8 cellular contexts compared by ENCODE assay signal in the genomic region with DNA sequence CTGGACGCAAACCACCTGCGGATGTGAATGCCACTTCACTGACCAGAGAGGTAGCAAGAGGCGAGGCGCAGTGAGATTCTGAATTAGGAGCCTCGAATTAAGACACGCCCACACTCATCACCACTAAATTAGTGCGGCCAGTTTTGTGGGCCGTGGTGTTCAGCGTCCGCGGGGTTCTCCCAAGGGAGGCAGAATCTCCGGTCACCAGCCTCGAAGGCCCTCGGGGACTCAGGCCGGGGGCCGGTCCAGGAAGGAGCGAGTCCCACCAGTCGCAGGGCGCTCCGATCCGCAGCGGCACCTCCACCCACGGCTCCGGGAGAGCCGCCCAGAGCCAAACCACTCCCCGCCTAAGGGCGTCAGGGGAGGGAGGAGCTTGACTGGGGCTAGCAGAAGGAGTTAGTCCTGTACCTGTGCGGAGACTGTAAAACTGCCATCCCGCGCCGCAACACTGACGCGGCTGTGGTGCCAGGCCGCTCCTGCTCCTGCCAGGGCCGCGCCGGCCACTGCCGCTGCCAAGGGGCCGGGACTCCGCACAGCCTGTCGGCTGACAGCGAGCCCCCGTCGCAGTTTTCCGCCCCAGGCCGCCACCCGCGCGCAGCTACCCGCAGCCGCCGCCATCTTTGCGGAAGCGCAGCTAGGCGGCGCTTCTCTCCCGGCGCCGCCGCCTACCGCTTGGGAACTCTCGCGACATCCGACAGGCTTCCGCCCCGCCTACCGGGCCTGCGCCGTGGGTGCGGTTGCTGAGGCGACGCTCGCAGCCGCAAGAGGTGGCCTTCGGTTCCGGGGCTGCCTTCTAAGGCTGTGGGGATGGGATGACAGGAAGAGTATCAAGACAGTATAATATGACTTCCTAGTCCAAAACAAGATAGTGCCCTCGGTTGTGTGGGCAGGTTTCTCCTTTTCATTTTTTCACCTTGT. TPM values are rescaled to one million over a fixed set of nuclear protein-coding genes. Genes with fewer than 3 reads are reported as not detected.
A peak's percentile ranks its signal among the peaks of the same experiment; 100 is the strongest.
DNase-seq lines count a peak whose midpoint lies in the region; ATAC-seq and TF ChIP-seq lines count a peak whose summit lies in the region.

A gene with protein sequence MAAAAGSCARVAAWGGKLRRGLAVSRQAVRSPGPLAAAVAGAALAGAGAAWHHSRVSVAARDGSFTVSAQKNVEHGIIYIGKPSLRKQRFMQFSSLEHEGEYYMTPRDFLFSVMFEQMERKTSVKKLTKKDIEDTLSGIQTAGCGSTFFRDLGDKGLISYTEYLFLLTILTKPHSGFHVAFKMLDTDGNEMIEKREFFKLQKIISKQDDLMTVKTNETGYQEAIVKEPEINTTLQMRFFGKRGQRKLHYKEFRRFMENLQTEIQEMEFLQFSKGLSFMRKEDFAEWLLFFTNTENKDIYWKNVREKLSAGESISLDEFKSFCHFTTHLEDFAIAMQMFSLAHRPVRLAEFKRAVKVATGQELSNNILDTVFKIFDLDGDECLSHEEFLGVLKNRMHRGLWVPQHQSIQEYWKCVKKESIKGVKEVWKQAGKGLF (minus strand): TSS at position 640 of the 918 bp plus-strand sequence. CDS start 22 bp downstream, at position 618.

- TF ChIP-seq CTCF in MM.1S (IDR thresholded peaks at IDR 0.05; ENCODE audit: low read length): no peak
- TF ChIP-seq CTCF in foreskin keratinocyte (conservative IDR thresholded peaks at IDR 0.05): peak; percentile 30
- no peak for TF ChIP-seq CTCF in neural progenitor cell (IDR thresholded peaks at IDR 0.05)

- H3K4me2 ChIP-seq in MM.1S (ENCODE audit: low read depth, low read length) (peak within 1 kb of the TSS; percentile 71), neural progenitor cell (peak within 1 kb of the TSS; percentile 87)

- H3K4me3 ChIP-seq in HAP-1 (peak within 1 kb of the TSS; percentile 78), MM.1S (ENCODE audit: low read length) (peak within 1 kb of the TSS; percentile 76), SJCRH30 (peak within 1 kb of the TSS; percentile 93), neural progenitor cell (peak within 1 kb of the TSS; percentile 76)

- H3F3A ChIP-seq in MM.1S (ENCODE audit: insufficient read depth, low read length) (no peaks in the 10 kb centered on the region), neural progenitor cell (ENCODE audit: low read depth) (peaks cover 9% of the 10 kb centered on the region)

- H3K4me1 ChIP-seq in HAP-1: peaks cover 6% of the 10 kb centered on the region
- no peaks in the 10 kb centered on the region for H3K4me1 ChIP-seq in MM.1S (ENCODE audit: low read length)
- H3K4me1 ChIP-seq in SJCRH30: no peaks in the 10 kb centered on the region
- H3K4me1 ChIP-seq in foreskin keratinocyte: no peaks in the 10 kb centered on the region
- H3K4me1 ChIP-seq in neural progenitor cell: peaks cover 4% of the 10 kb centered on the region

- H3K36me3 ChIP-seq in HAP-1 (replicated peaks) (no peaks in the 10 kb centered on the region), MM.1S (replicated peaks; ENCODE audit: insufficient read depth, low read length) (no peaks in the 10 kb centered on the region), SJCRH30 (peaks cover 8% of the 10 kb centered on the region; the same call in 1 of the 2 replicates), neural progenitor cell (peaks cover 3% of the 10 kb centered on the region)

- H3K4me3 Mint-ChIP-seq in neural progenitor cell: peak within 1 kb of the TSS; percentile 95

- H3K27me3 ChIP-seq in HAP-1 (ENCODE audit: low read depth) (no peaks in the 10 kb centered on the region), MM.1S (replicated peaks; ENCODE audit: insufficient read depth, low read length) (no peaks in the 10 kb centered on the region), SJCRH30 (no peaks in the 10 kb centered on the region), foreskin keratinocyte (no peaks in the 10 kb centered on the region), neural progenitor cell (peaks cover 27% of the 10 kb centered on the region)

- H3K27ac ChIP-seq in MM.1S (ENCODE audit: low read length): peak within 1 kb of the TSS; percentile 92
- H3K27ac ChIP-seq in SJCRH30: peak within 1 kb of the TSS; percentile 89
- H3K27ac ChIP-seq in foreskin keratinocyte: peak within 1 kb of the TSS; percentile 94
- H3K27ac ChIP-seq in neural progenitor cell: peak within 1 kb of the TSS; percentile 95

- peaks cover 2% of the 10 kb centered on the region for H3K9me3 Mint-ChIP-seq in neural progenitor cell

- no peaks in the 10 kb centered on the region for H3K9me3 ChIP-seq in HAP-1
- no peaks in the 10 kb centered on the region for H3K9me3 ChIP-seq in MM.1S (replicated peaks; ENCODE audit: insufficient read depth, low read length)
- no peaks in the 10 kb centered on the region for H3K9me3 ChIP-seq in SJCRH30 (replicated peaks)
- H3K9me3 ChIP-seq in neural progenitor cell (ENCODE audit: low read depth): no peaks in the 10 kb centered on the region

- H2AFZ ChIP-seq in MM.1S (ENCODE audit: low read length): peak within 1 kb of the TSS; percentile 63
- H2AFZ ChIP-seq in neural progenitor cell (replicated peaks): peak within 1 kb of the TSS; percentile 98

- peaks cover 26% of the 10 kb centered on the region for H3K79me2 ChIP-seq in MM.1S (ENCODE audit: low read length)
- H3K79me2 ChIP-seq in neural progenitor cell (ENCODE audit: low read depth): peaks cover 47% of the 10 kb centered on the region

- H3K9ac ChIP-seq in MM.1S (ENCODE audit: low read length) (peak within 1 kb of the TSS; percentile 94), neural progenitor cell (peak within 1 kb of the TSS; percentile 79)

- H4K20me1 ChIP-seq in MM.1S (ENCODE audit: insufficient read depth, low read length): no peaks in the 10 kb centered on the region
- no peaks in the 10 kb centered on the region for H4K20me1 ChIP-seq in neural progenitor cell (ENCODE audit: low read depth)

- in situ Hi-C loops in G401 (cut with HindIII; ENCODE audit: low sequenced_read_pairs): no loop called here
- in situ Hi-C loops in HAP-1 (cut with MboI; ENCODE audit: low sequenced_read_pairs): no loop called here

- peak within 1 kb of the TSS; percentile 81 for H3K27ac Mint-ChIP-seq in neural progenitor cell

- no peaks in the 10 kb centered on the region for H3K9me2 ChIP-seq in MM.1S (replicated peaks; ENCODE audit: insufficient read depth, low read length)

- H3K27me3 Mint-ChIP-seq in neural progenitor cell (ENCODE audit: insufficient read depth, low read depth): no peaks in the 10 kb centered on the region

- ATAC-seq in foreskin keratinocyte: peak; percentile 99

- peak; percentile 92 for DNase-seq in G401 (ENCODE audit: low spot score)
- DNase-seq in HAP-1 (ENCODE audit: low spot score in 2 of 2): peak; percentile 88 to 95
- DNase-seq in MM.1S: peak; percentile 90
- DNase-seq in SJCRH30: peak; percentile 96 to 97
- DNase-seq in activated naive CD4-positive, alpha-beta T cell (lab: John Stamatoyannopoulos, UW): peak; percentile 80 to 94 (median 86)
- DNase-seq in foreskin keratinocyte: peak; percentile 90 to 95
- peak; percentile 96 for DNase-seq in neural progenitor cell (ENCODE audit: low spot score)
- DNase-seq in stromal cell of bone marrow (ENCODE audit: low read depth): peak; percentile 89

- H3K4me1 Mint-ChIP-seq in neural progenitor cell: peaks cover 12% of the 10 kb centered on the region

- H3K36me3 Mint-ChIP-seq in neural progenitor cell: peaks cover 15% of the 10 kb centered on the region

RNA-seq across cellular contexts. Expression of the gene that starts here (rescaled TPM):
- total RNA-seq in G401 (2014; rRNA removed; shearing (Covaris generic)): 75.6 and 97.0 TPM in 2 replicates
- 66.6 and 75.1 TPM in 2 replicates for total RNA-seq in SJCRH30 (2014; rRNA removed; shearing (Covaris generic))
- total RNA-seq in foreskin keratinocyte: 35.1 and 35.4 TPM in 2 replicates
- polyA plus RNA-seq in foreskin keratinocyte: 23.5 and 26.5 TPM in 2 replicates
- 112 and 121 TPM in 2 replicates for total RNA-seq in neural progenitor cell (ENCODE audit: low replicate concordance)

Comparison
In these comparisons a context has a peak if more than half of its experiments do, and no peak if none do; other contexts are left out.
1. Peak in every context shown above with its lines: DNase-seq, ATAC-seq, H3K4me3 ChIP-seq and H3K27ac ChIP-seq.